Comparison of ENCODE assay signal across 14 cellular contexts in genomic region chr20:45339799-45340198, GRCh38. TPM values are rescaled to one million over a fixed set of nuclear protein-coding genes. Genes with fewer than 3 reads are reported as not detected.
A peak's percentile ranks its signal among the peaks of the same experiment; 100 is the strongest.
DNase-seq lines count a peak whose midpoint lies in the region; ATAC-seq, FAIRE-seq and TF ChIP-seq lines count a peak whose summit lies in the region.
"Had no signal": no experiment of that assay in that cellular context is flagged by ENCODE, and none has a peak within 500 bp of the region (broad histone marks: within the 10 kb centered on the region; RNA-seq: fewer than 3 reads in every experiment).

No MANE protein-coding gene starts in this region.

- H3K36me3 ChIP-seq in HCT116 (ENCODE audit: control insufficient read depth in 1 of 2, insufficient read depth in 2 of 2, low read length in 2 of 2) (peaks cover 3 to 25% of the 10 kb centered on the region in 2 experiments; a peak in 2 of 4 replicates), keratinocyte (ENCODE audit: control insufficient read depth in 2 of 2, extremely low read depth in 1 of 2, insufficient read depth in 2 of 2, low read length in 2 of 2) (peaks cover 23 to 52% of the 10 kb centered on the region in 2 experiments), stomach (peaks cover 11 to 35% (median 16%) of the 10 kb centered on the region in 4 donors)

- intact Hi-C loops in HCT116 (cut with micrococcal nuclease), result no loop called here
- intact Hi-C loops in stomach (cut with DNase I; ENCODE audit: low total_unique reads), result no loop called here

- no TSS peak for BruUV-seq in HCT116 (replicated peaks; lab: Mats Ljungman, UMichigan)

- no peak for FAIRE-seq in keratinocyte (lab: Jason Lieb, UNC)
- FAIRE-seq: RCC 7860 had no signal

- POLR2A ChIA-PET in HCT116 (lab: Charles Lee), result interaction anchor here (1.4 kb wide), 1 partner anchor 20 kb away, joined by 3 read pairs; no protein-coding TSS in a partner anchor
- POLR2A ChIA-PET in RWPE1 (lab: Yijun Ruan, JAX; ENCODE audit: low non-redundant PET), result no interaction called here

- no peak for TF ChIP-seq RAD21 in HCT116 (IDR thresholded peaks at IDR 0.05; ENCODE audit: low read depth)

- CTCF ChIA-PET in HCT116 (lab: Charles Lee) (interaction anchor here (1.5 kb wide), 2 partner anchors 28 to 97 kb away, joined by 3 to 4 read pairs; no protein-coding TSS in a partner anchor), RWPE1 (lab: Yijun Ruan, JAX) (interaction anchor here (0.6 to 1.4 kb wide), 2 partner anchors 22 to 23 kb away, joined by 4 to 7 read pairs; partner anchors contain the start of gene SYS1)

- H4K20me1 ChIP-seq in HCT116 (ENCODE audit: insufficient read depth) (0 out of 2 replicates have a peak, but pooled peaks cover 3% of the 10 kb centered on the region), keratinocyte (ENCODE audit: control insufficient read depth, extremely low read depth, insufficient read depth, low read length) (no peaks in the 10 kb centered on the region)

- no peak for TF ChIP-seq CTCF in HCT116 (IDR thresholded peaks at IDR 0.05 in 2 of 3, conservative IDR thresholded peaks at IDR 0.05 in 1 of 3; ENCODE audit: borderline replicate concordance in 1 of 3, insufficient read depth in 1 of 3, low read depth in 2 of 3, low read length in 2 of 3)
- no peak for TF ChIP-seq CTCF in RWPE1 (conservative IDR thresholded peaks at IDR 0.05; ENCODE audit: low read depth)
- no peak for TF ChIP-seq CTCF in keratinocyte (optimal IDR thresholded peaks at IDR 0.05 in 1 of 3, IDR thresholded peaks at IDR 0.05 in 1 of 3, conservative IDR thresholded peaks at IDR 0.05 in 1 of 3; ENCODE audit: extremely low read depth in 1 of 3, insufficient read depth in 2 of 3, low read length in 3 of 3)
- no peak for TF ChIP-seq CTCF in stomach (IDR thresholded peaks at IDR 0.05)

- H3K27ac ChIP-seq in HCT116 (ENCODE audit: low read depth, low read length), result peak overlapping the region; percentile 84
- peak overlapping the region; percentile 97 for H3K27ac ChIP-seq in RWPE1
- peak overlapping the region; percentile 98 for H3K27ac ChIP-seq in keratinocyte (ENCODE audit: control insufficient read depth, insufficient read depth, low read length)
- peak overlapping the region; percentile 91 to 97 (median 95) for H3K27ac ChIP-seq in stomach

- no peak for TF ChIP-seq EP300 in stomach (IDR thresholded peaks at IDR 0.05)

- no peaks in the 10 kb centered on the region for H3K27me3 ChIP-seq in HCT116 (ENCODE audit: insufficient read depth, low read length)
- H3K27me3 ChIP-seq in keratinocyte (ENCODE audit: control insufficient read depth, extremely low read depth, insufficient read depth, low read length), result no peaks in the 10 kb centered on the region
- H3K27me3 ChIP-seq in stomach, result no peaks in the 10 kb centered on the region

- H3K4me1 ChIP-seq in HCT116 (ENCODE audit: control insufficient read depth in 1 of 2, insufficient read depth in 2 of 2, low read length in 2 of 2) (peaks cover 84 to 95% of the 10 kb centered on the region in 2 experiments), keratinocyte (ENCODE audit: control insufficient read depth, extremely low read depth, insufficient read depth, low read length) (peaks cover 91% of the 10 kb centered on the region), stomach (peaks cover 86 to 98% (median 91%) of the 10 kb centered on the region in 4 donors)

- H3K9me1 ChIP-seq in keratinocyte (ENCODE audit: control insufficient read depth, extremely low read depth, insufficient read depth, low read length), result peaks cover 4% of the 10 kb centered on the region

- TF ChIP-seq POLR2A in HCT116 (IDR thresholded peaks at IDR 0.05; ENCODE audit: borderline replicate concordance, extremely low read depth, insufficient read depth, insufficient read length) (no peak), stomach (IDR thresholded peaks at IDR 0.05) (no peak)

- 71 to 91% (median 80%) methylated on average over 2 of the region's 2 CpGs for WGBS in stomach, 5 donors

- no peak for ATAC-seq in HCT116
- no peak for ATAC-seq in HG03565 (IDR thresholded peaks at IDR 0.05; ENCODE audit: unreplicated experiment)
- no peak for ATAC-seq in GM18858 (IDR thresholded peaks at IDR 0.05; ENCODE audit: unreplicated experiment)
- ATAC-seq in HG02970 (IDR thresholded peaks at IDR 0.05; ENCODE audit: low FRiP score, unreplicated experiment), result no peak
- no peak for ATAC-seq in HG03139 (IDR thresholded peaks at IDR 0.05; ENCODE audit: unreplicated experiment)
- ATAC-seq: activated CD8-positive, alpha-beta memory T cell treated with anti-CD3 and anti-CD28 coated beads, Interleukin-2, amount 10 ng/mL, durations not matched to agents 7 days and 5 days; CD8-positive, alpha-beta T cell had no signal

- RAD21 ChIA-PET in HCT116 (lab: Charles Lee; ENCODE audit: low non-redundant PET in 1 of 2, low total read pairs in 2 of 2, uncharacterized antibody in 2 of 2, unreplicated experiment in 2 of 2), result no interaction called here

- no peak overlapping the region for H2AFZ ChIP-seq in HCT116 (ENCODE audit: low read depth, low read length, poor library complexity, severe bottlenecking)
- H2AFZ ChIP-seq in keratinocyte (ENCODE audit: control insufficient read depth, low read length), result no peak overlapping the region

- H3K9me3 ChIP-seq in HCT116 (ENCODE audit: control insufficient read depth in 1 of 2, insufficient read depth in 1 of 2, low read depth in 1 of 2, low read length in 2 of 2) (no peaks in the 10 kb centered on the region), keratinocyte (ENCODE audit: control insufficient read depth, low read depth, low read length) (no peaks in the 10 kb centered on the region), stomach (no peaks in the 10 kb centered on the region)

- H3K4me3 ChIP-seq in HCT116 (replicated peaks in 1 of 2; ENCODE audit: low read depth in 1 of 2, low read length in 2 of 2), result no peak overlapping the region
- no peak overlapping the region for H3K4me3 ChIP-seq in keratinocyte (ENCODE audit: control insufficient read depth in 2 of 3, extremely low read depth in 1 of 3, insufficient read depth in 2 of 3, low read depth in 1 of 3, low read length in 3 of 3)
- no peak overlapping the region for H3K4me3 ChIP-seq in stomach

- H3K4me2 ChIP-seq in HCT116 (ENCODE audit: low read length), result peak overlapping the region; percentile 91
- H3K4me2 ChIP-seq in keratinocyte (ENCODE audit: control insufficient read depth, extremely low read depth, insufficient read depth, low read depth, low read length), result peak overlapping the region; percentile 55

- H3K9ac ChIP-seq in HCT116 (ENCODE audit: low read length) (peak overlapping the region; percentile 80), keratinocyte (ENCODE audit: control insufficient read depth, extremely low read depth, insufficient read depth, low read length) (peak overlapping the region; percentile 34)

- DNase-seq in HCT116 (ENCODE audit: low read depth, low spot score) (no peak), RWPE1 (ENCODE audit: low spot score) (no peak), keratinocyte (ENCODE audit: low read depth, low spot score) (no peak), stomach (no peak)
- DNase-seq: activated CD8-positive, alpha-beta memory T cell treated with anti-CD3 and anti-CD28 coated beads, Interleukin-2, amount 10 ng/mL, durations not matched to agents 7 days and 5 days; activated naive CD8-positive, alpha-beta T cell treated with anti-CD3 and anti-CD28 coated beads, Interleukin-2, amount 10 ng/mL, durations not matched to agents 7 days and 5 days; CD8-positive, alpha-beta T cell; effector CD4-positive, alpha-beta T cell; NCI-H187 had no signal

- dilution Hi-C loops in keratinocyte (cut with MboI; ENCODE audit: extremely low pct_ligation_motif_present, low sequenced_read_pairs), result no loop called here

- H3K79me2 ChIP-seq in HCT116 (ENCODE audit: insufficient read depth, low read length) (peaks cover 100% of the 10 kb centered on the region), keratinocyte (ENCODE audit: control insufficient read depth, insufficient read depth, low read length) (peaks cover 84% of the 10 kb centered on the region)

- no peaks in the 10 kb centered on the region for H3K9me2 ChIP-seq in HCT116 (ENCODE audit: insufficient read depth)

RNA-seq across cellular contexts. Expression of gene SDC4, which starts 8.4 kb away (rescaled TPM):
- total RNA-seq in HCT116 (2021; ENCODE audit: unreplicated experiment), result 100 TPM
- 115 and 117 TPM in 2 replicates for polyA plus RNA-seq in HCT116 (2012)
- 114 to 206 TPM (median 140 TPM) in 3 replicates for polyA plus RNA-seq in keratinocyte
- 28.2 TPM for polyA plus RNA-seq in keratinocyte (2011; ENCODE audit: low read depth)
- polyA plus RNA-seq in keratinocyte (2011; cell fraction: cytosol; rRNA removed), result 68.5 and 78.5 TPM in 2 replicates
- polyA plus RNA-seq in keratinocyte (2011; cell fraction: nucleus; rRNA removed), result 189 and 212 TPM in 2 replicates
- polyA plus RNA-seq in keratinocyte (2012; ENCODE audit: low replicate concordance), result 187 and 229 TPM in 2 replicates
- 183 to 252 TPM (median 197 TPM) in 3 replicates for polyA minus RNA-seq in keratinocyte
- polyA minus RNA-seq in keratinocyte (2011; cell fraction: cytosol; rRNA and poly(A)+ RNA removed), result 145 TPM
- polyA minus RNA-seq in keratinocyte (2011; cell fraction: nucleus; rRNA and poly(A)+ RNA removed), result 171 and 233 TPM in 2 replicates
- total RNA-seq in stomach, result 100 to 1,000 TPM in 2 of 5 donors, 10 to 100 TPM in 3; 27.4 to 343 (median 81.4) TPM
- polyA plus RNA-seq in stomach, result 10 to 100 TPM; 29.6 to 97.3 (median 78.8) TPM

RNA-seq across cellular contexts. Expression of gene SYS1, which starts 23.2 kb away (rescaled TPM):
- total RNA-seq in HCT116 (2021; ENCODE audit: unreplicated experiment) (20.5 TPM), stomach (100 to 1,000 TPM in 1 of 5 donors, 10 to 100 TPM in 4; 16.0 to 119 (median 25.1) TPM)
- 21.2 and 26.3 TPM in 2 replicates for polyA plus RNA-seq in HCT116 (2012)
- polyA plus RNA-seq in keratinocyte (16.8 to 29.8 TPM (median 22.0 TPM) in 3 replicates), stomach (10 to 100 TPM; 11.2 to 19.7 (median 18.8) TPM)
- polyA plus RNA-seq in keratinocyte (2011; ENCODE audit: low read depth), result 2.4 TPM
- 18.0 and 21.4 TPM in 2 replicates for polyA plus RNA-seq in keratinocyte (2011; cell fraction: cytosol; rRNA removed)
- 17.8 and 20.3 TPM in 2 replicates for polyA plus RNA-seq in keratinocyte (2011; cell fraction: nucleus; rRNA removed)
- polyA plus RNA-seq in keratinocyte (2012; ENCODE audit: low replicate concordance), result 13.0 and 16.6 TPM in 2 replicates
- polyA minus RNA-seq in keratinocyte, result 41.4 to 75.8 TPM (median 52.7 TPM) in 3 replicates
- polyA minus RNA-seq in keratinocyte (2011; cell fraction: cytosol; rRNA and poly(A)+ RNA removed), result 55.8 TPM
- polyA minus RNA-seq in keratinocyte (2011; cell fraction: nucleus; rRNA and poly(A)+ RNA removed), result 14.1 and 18.9 TPM in 2 replicates

RNA-seq across cellular contexts. Expression of gene MATN4, which starts 31.7 kb away (rescaled TPM):
- 0.64 TPM for total RNA-seq in HCT116 (2021; ENCODE audit: unreplicated experiment)
- polyA plus RNA-seq in HCT116 (2012), result 0.61 and 0.62 TPM in 2 replicates
- 0.08 TPM in 1 of 3 replicates, not detected in the others for polyA plus RNA-seq in keratinocyte
- polyA plus RNA-seq in keratinocyte (2011; ENCODE audit: low read depth), result 0.12 TPM
- not detected in 2 replicates for polyA plus RNA-seq in keratinocyte (2011; cell fraction: cytosol; rRNA removed)
- polyA plus RNA-seq in keratinocyte (2011; cell fraction: nucleus; rRNA removed), result 0.05 and 0.16 TPM in 2 replicates
- polyA plus RNA-seq in keratinocyte (2012; ENCODE audit: low replicate concordance), result 0.17 TPM in 1 of 2 replicates, not detected in the other
- polyA minus RNA-seq in keratinocyte, result not detected in 3 replicates
- polyA minus RNA-seq in keratinocyte (2011; cell fraction: cytosol; rRNA and poly(A)+ RNA removed), result not detected
- not detected in 2 replicates for polyA minus RNA-seq in keratinocyte (2011; cell fraction: nucleus; rRNA and poly(A)+ RNA removed)
- under 1 TPM in 1 of 5 donors, not detected in 4; 0.37 TPM for total RNA-seq in stomach
- polyA plus RNA-seq in stomach, result under 1 TPM in 2 of 3 donors, not detected in 1; 0.25 to 0.30 TPM
- total RNA-seq: CD8-positive, alpha-beta T cell had no signal

RNA-seq across cellular contexts. Expression of gene RBPJL, which starts 33.2 kb away (rescaled TPM):
- not detected for total RNA-seq in HCT116 (2021; ENCODE audit: unreplicated experiment)
- polyA plus RNA-seq in HCT116 (2012), result 0.05 and 0.08 TPM in 2 replicates
- not detected in 3 replicates for polyA plus RNA-seq in keratinocyte
- not detected for polyA plus RNA-seq in keratinocyte (2011; ENCODE audit: low read depth)
- not detected in 2 replicates for polyA plus RNA-seq in keratinocyte (2011; cell fraction: cytosol; rRNA removed)
- not detected in 2 replicates for polyA plus RNA-seq in keratinocyte (2011; cell fraction: nucleus; rRNA removed)
- polyA plus RNA-seq in keratinocyte (2012; ENCODE audit: low replicate concordance), result not detected in 2 replicates
- polyA minus RNA-seq in keratinocyte, result not detected in 3 replicates
- polyA minus RNA-seq in keratinocyte (2011; cell fraction: cytosol; rRNA and poly(A)+ RNA removed), result not detected
- not detected in 2 replicates for polyA minus RNA-seq in keratinocyte (2011; cell fraction: nucleus; rRNA and poly(A)+ RNA removed)
- 1 to 10 TPM in 1 of 5 donors, not detected in 4; 2.2 TPM for total RNA-seq in stomach
- 10 to 100 TPM in 1 of 3 donors, 1 to 10 TPM in 2; 2.7 to 10.4 (median 4.1) TPM for polyA plus RNA-seq in stomach
- total RNA-seq: activated CD8-positive, alpha-beta memory T cell treated with anti-CD3 and anti-CD28 coated beads, Interleukin-2, amount 10 ng/mL, durations not matched to agents 7 days and 5 days; activated naive CD8-positive, alpha-beta T cell treated with anti-CD3 and anti-CD28 coated beads, Interleukin-2, amount 10 ng/mL, durations not matched to agents 7 days and 5 days; CD8-positive, alpha-beta T cell had no signal

RNA-seq across cellular contexts. Expression of gene TP53TG5, which starts 38.3 kb away (rescaled TPM):
- total RNA-seq in HCT116 (2021; ENCODE audit: unreplicated experiment), result 0.76 TPM
- polyA plus RNA-seq in HCT116 (2012), result 0.34 and 0.64 TPM in 2 replicates
- polyA plus RNA-seq in keratinocyte, result not detected in 3 replicates
- polyA plus RNA-seq in keratinocyte (2011; ENCODE audit: low read depth), result not detected
- not detected in 2 replicates for polyA plus RNA-seq in keratinocyte (2011; cell fraction: cytosol; rRNA removed)
- polyA plus RNA-seq in keratinocyte (2011; cell fraction: nucleus; rRNA removed), result 0.22 TPM in 1 of 2 replicates, not detected in the other
- polyA plus RNA-seq in keratinocyte (2012; ENCODE audit: low replicate concordance), result 0.34 and 0.44 TPM in 2 replicates
- not detected in 3 replicates for polyA minus RNA-seq in keratinocyte
- polyA minus RNA-seq in keratinocyte (2011; cell fraction: cytosol; rRNA and poly(A)+ RNA removed), result not detected
- polyA minus RNA-seq in keratinocyte (2011; cell fraction: nucleus; rRNA and poly(A)+ RNA removed), result not detected in 2 replicates
- total RNA-seq in stomach, result not detected
- under 1 TPM in 2 of 3 donors, not detected in 1; 0.12 to 0.33 TPM for polyA plus RNA-seq in stomach
- total RNA-seq: activated naive CD8-positive, alpha-beta T cell treated with anti-CD3 and anti-CD28 coated beads, Interleukin-2, amount 10 ng/mL, durations not matched to agents 7 days and 5 days had no signal
